Comparison of ENCODE assay signal across 12 cellular contexts in genomic region chr5:147479949-147480348, GRCh38. TPM values are rescaled to one million over a fixed set of nuclear protein-coding genes. Genes with fewer than 3 reads are reported as not detected.
A peak's percentile ranks its signal among the peaks of the same experiment; 100 is the strongest.
DNase-seq lines count a peak whose midpoint lies in the region; ATAC-seq lines count a peak whose summit lies in the region.
"Had no signal": no experiment of that assay in that cellular context is flagged by ENCODE, and none has a peak within 500 bp of the region (broad histone marks: within the 10 kb centered on the region; RNA-seq: fewer than 3 reads in every experiment).

No MANE protein-coding gene starts in this region.

- DNase-seq in COR-L47 (lab: John Stamatoyannopoulos, UW): peak; percentile 36
- DNase-seq in M059J (ENCODE audit: low read depth): peak; percentile 82
- DNase-seq in astrocyte of the hippocampus (ENCODE audit: low read depth, low spot score): peak; percentile 74
- DNase-seq in kidney tubule cell (ENCODE audit: low spot score): peak; percentile 64
- no peak for DNase-seq in NCI-H2227 treated with DMSO at 0.1 percent for 48 hours (lab: John Stamatoyannopoulos, UW)
- DNase-seq in SKM-1 (lab: John Stamatoyannopoulos, UW; ENCODE audit: unreplicated experiment): no peak
- no peak for DNase-seq in DMS79 (lab: John Stamatoyannopoulos, UW)
- DNase-seq: activated naive CD8-positive, alpha-beta T cell treated with anti-CD3 and anti-CD28 coated beads, Interleukin-2, amount 50 U/mL, for 24 hours; CD4-positive, alpha-beta T cell; effector CD8-positive, alpha-beta T cell had no signal

- ATAC-seq in HG03457 (IDR thresholded peaks at IDR 0.05; ENCODE audit: unreplicated experiment): no peak
- ATAC-seq: activated naive CD8-positive, alpha-beta T cell treated with anti-CD3 and anti-CD28 coated beads, Interleukin-2, amount 50 U/mL, for 24 hours; natural killer cell treated with Interleukin-12 subunit alpha and Interleukin-12 subunit beta and Interleukin-15 and Interleukin-18, amount 100 ng/mL, for 72 hours had no signal

RNA-seq across cellular contexts. Expression of gene DPYSL3, which starts 29.9 kb away (rescaled TPM):
- total RNA-seq in M059J (2014; rRNA removed; shearing (Covaris generic)): 70.7 and 88.2 TPM in 2 replicates
- total RNA-seq: CD4-positive, alpha-beta T cell had no signal

Comparison
In these comparisons a context has a peak if more than half of its experiments do, and no peak if none do; other contexts are left out.
1. DNase-seq: peak in COR-L47 (single experiment), M059J (single experiment), astrocyte of the hippocampus (single experiment) and kidney tubule cell (single experiment); none in NCI-H2227 treated with DMSO at 0.1 percent for 48 hours (single experiment), SKM-1 (single experiment) and DMS79 (single experiment).